In genomic region chr22:44957267-44957905, GRCh38 we compare ENCODE assay signal across 16 cellular contexts. TPM values are rescaled to one million over a fixed set of nuclear protein-coding genes. Genes with fewer than 3 reads are reported as not detected.
DNase-seq lines count a peak whose midpoint lies in the region; ATAC-seq and TF ChIP-seq lines count a peak whose summit lies in the region.
"Had no signal": no experiment of that assay in that cellular context is flagged by ENCODE, and none has a peak within 500 bp of the region (broad histone marks: within the 10 kb centered on the region; RNA-seq: fewer than 3 reads in every experiment).

No MANE protein-coding gene starts in this region.

- intact Hi-C loops in body of pancreas (cut with DNase I), result no loop called here

- H3K27me3 ChIP-seq in endodermal cell (ENCODE audit: control insufficient read depth, insufficient read depth, low read length, poor library complexity, severe bottlenecking) (no peaks in the 10 kb centered on the region), body of pancreas (no peaks in the 10 kb centered on the region)
- H3K27me3 ChIP-seq: colonic mucosa, upper lobe of right lung had no signal

- H3K27ac ChIP-seq in endodermal cell (ENCODE audit: low read depth, low read length) (no peak overlapping the region), body of pancreas (no peak overlapping the region)
- H3K27ac ChIP-seq: A549, colonic mucosa, KMS-11, upper lobe of right lung had no signal

- peaks cover 16% of the 10 kb centered on the region for H3K36me3 ChIP-seq in endodermal cell (ENCODE audit: control insufficient read depth, insufficient read depth, low read length)
- H3K36me3 ChIP-seq in body of pancreas (replicated peaks in 1 of 2; ENCODE audit: insufficient read depth in 1 of 2, low read depth in 2 of 2), result no peaks in the 10 kb centered on the region
- H3K36me3 ChIP-seq: colonic mucosa, upper lobe of right lung had no signal

- H3K4me3 ChIP-seq in endodermal cell (ENCODE audit: low read length), result no peak overlapping the region
- no peak overlapping the region for H3K4me3 ChIP-seq in body of pancreas
- H3K4me3 ChIP-seq: A549, colonic mucosa, upper lobe of right lung had no signal

- H3K9me3 Mint-ChIP-seq in endodermal cell, result peaks cover 4% of the 10 kb centered on the region
- H3K9me3 Mint-ChIP-seq: activated naive CD4-positive, alpha-beta T cell treated with anti-CD3 and anti-CD28 coated beads, Interleukin-2, amount 50 U/mL, for 72 hours; natural killer cell treated with Interleukin-12 subunit alpha and Interleukin-12 subunit beta and Interleukin-15 and Interleukin-18, amount 100 ng/mL, for 72 hours had no signal

- H3K4me1 ChIP-seq in endodermal cell (ENCODE audit: control insufficient read depth, insufficient read depth, low read length), result no peaks in the 10 kb centered on the region
- no peaks in the 10 kb centered on the region for H3K4me1 ChIP-seq in body of pancreas
- H3K4me1 ChIP-seq: A549, colonic mucosa, upper lobe of right lung had no signal

- no peaks in the 10 kb centered on the region for H3K9me3 ChIP-seq in endodermal cell (ENCODE audit: control insufficient read depth, low read length)
- H3K9me3 ChIP-seq in body of pancreas, result no peaks in the 10 kb centered on the region
- H3K9me3 ChIP-seq: A549, colonic mucosa, upper lobe of right lung had no signal

- no peak overlapping the region for H3K4me3 Mint-ChIP-seq in endodermal cell
- H3K4me3 Mint-ChIP-seq: natural killer cell treated with Interleukin-12 subunit alpha and Interleukin-12 subunit beta and Interleukin-15 and Interleukin-18, amount 100 ng/mL, for 72 hours had no signal

- 60 to 68% methylated on average over 6 to 10 of the region's 10 CpGs for WGBS in endodermal cell (ENCODE audit: insufficient coverage in 1 of 2, insufficient read length in 1 of 2), 2 experiments
- WGBS in body of pancreas, 2 donors, result 35 to 37% methylated on average over 10 of the region's 10 CpGs

- TF ChIP-seq CTCF in endodermal cell (conservative IDR thresholded peaks at IDR 0.05) (peak; percentile 74), body of pancreas (IDR thresholded peaks at IDR 0.05) (no peak)

- H3K4me1 Mint-ChIP-seq in endodermal cell, result peaks cover 55% of the 10 kb centered on the region

- no peak for TF ChIP-seq POLR2A in body of pancreas (IDR thresholded peaks at IDR 0.05)

- no peaks in the 10 kb centered on the region for H3K27me3 Mint-ChIP-seq in endodermal cell (ENCODE audit: insufficient read depth)

- ATAC-seq in body of pancreas (no peak), GM18511 (IDR thresholded peaks at IDR 0.05; ENCODE audit: unreplicated experiment) (no peak)
- ATAC-seq: activated naive CD4-positive, alpha-beta T cell treated with anti-CD3 and anti-CD28 coated beads, Interleukin-2, amount 50 U/mL, for 72 hours; upper lobe of right lung had no signal

- H3K27ac Mint-ChIP-seq in endodermal cell, result peak overlapping the region; percentile 90
- H3K27ac Mint-ChIP-seq: natural killer cell treated with Interleukin-12 subunit alpha and Interleukin-12 subunit beta and Interleukin-15 and Interleukin-18, amount 100 ng/mL, for 72 hours had no signal

- peak; percentile 15 for DNase-seq in NCI-H146 (lab: John Stamatoyannopoulos, UW)
- DNase-seq in NCI-H146 treated with DMSO at 0.1 percent for 48 hours (lab: John Stamatoyannopoulos, UW; ENCODE audit: unreplicated experiment), result no peak
- peak; percentile 13 to 39 for DNase-seq in NCI-H526 (lab: John Stamatoyannopoulos, UW)
- peak; percentile 72 for DNase-seq in endodermal cell
- peak; percentile 1 for DNase-seq in non-pigmented ciliary epithelial cell (ENCODE audit: low read depth)
- no peak for DNase-seq in body of pancreas
- DNase-seq in activated naive CD4-positive, alpha-beta T cell (lab: John Stamatoyannopoulos, UW), result no peak
- DNase-seq: colonic mucosa, NCI-H2227 treated with DMSO at 0.1 percent for 48 hours, T-helper 2 cell, upper lobe of right lung had no signal

- peaks cover 25% of the 10 kb centered on the region for H3K36me3 Mint-ChIP-seq in endodermal cell (ENCODE audit: low read depth)
- H3K36me3 Mint-ChIP-seq: activated naive CD4-positive, alpha-beta T cell treated with anti-CD3 and anti-CD28 coated beads, Interleukin-2, amount 50 U/mL, for 72 hours; natural killer cell treated with Interleukin-12 subunit alpha and Interleukin-12 subunit beta and Interleukin-15 and Interleukin-18, amount 100 ng/mL, for 72 hours had no signal

- H3K9ac ChIP-seq in endodermal cell (ENCODE audit: extremely low read depth, low read length, poor library complexity, severe bottlenecking), result no peak overlapping the region
- H3K9ac ChIP-seq: KMS-11 had no signal

RNA-seq across cellular contexts. Expression of gene PHF21B, which starts 52.4 kb away (rescaled TPM):
- total RNA-seq in endodermal cell, result 10 to 100 TPM; 57.5 to 69.2 TPM
- polyA plus RNA-seq in endodermal cell (2013, experiment 1 of 2), result 45.2 TPM
- polyA plus RNA-seq in endodermal cell (2013, experiment 2 of 2), result 35.4 TPM
- total RNA-seq in body of pancreas, result under 1 TPM in 1 of 2 donors, not detected in 1; under 0.01 TPM
- total RNA-seq: colonic mucosa had no signal

Comparison
In these comparisons a context has a peak if more than half of its experiments do, and no peak if none do; other contexts are left out.
1. DNase-seq: peak in NCI-H146 (single experiment), NCI-H526 (2 of 2), endodermal cell (single experiment) and non-pigmented ciliary epithelial cell (single experiment); none in NCI-H146 treated with DMSO at 0.1 percent for 48 hours (single experiment), body of pancreas (0 of 4) and activated naive CD4-positive, alpha-beta T cell (0 of 4).
2. RNA of gene PHF21B, which starts 52.4 kb away (total RNA-seq): 57.5 to 69.2 TPM in endodermal cell; under 0.01 TPM in body of pancreas; every median in the first group is over 10 times any median in the second.